Comparison of ENCODE assay signal across 8 cellular contexts in genomic region chr12:56117778-56118687, GRCh38. TPM values are rescaled to one million over a fixed set of nuclear protein-coding genes. Genes with fewer than 3 reads are reported as not detected.
DNase-seq lines count a peak whose midpoint lies in the region; ATAC-seq and TF ChIP-seq lines count a peak whose summit lies in the region.

A gene with protein sequence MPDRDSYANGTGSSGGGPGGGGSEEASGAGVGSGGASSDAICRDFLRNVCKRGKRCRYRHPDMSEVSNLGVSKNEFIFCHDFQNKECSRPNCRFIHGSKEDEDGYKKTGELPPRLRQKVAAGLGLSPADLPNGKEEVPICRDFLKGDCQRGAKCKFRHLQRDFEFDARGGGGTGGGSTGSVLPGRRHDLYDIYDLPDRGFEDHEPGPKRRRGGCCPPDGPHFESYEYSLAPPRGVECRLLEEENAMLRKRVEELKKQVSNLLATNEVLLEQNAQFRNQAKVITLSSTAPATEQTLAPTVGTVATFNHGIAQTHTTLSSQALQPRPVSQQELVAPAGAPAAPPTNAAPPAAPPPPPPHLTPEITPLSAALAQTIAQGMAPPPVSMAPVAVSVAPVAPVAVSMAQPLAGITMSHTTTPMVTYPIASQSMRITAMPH (plus strand): TSS chr12:56118266. CDS start chr12:56120563, 2,297 bp downstream.

- intact Hi-C loops in PC-9 (cut with micrococcal nuclease; ENCODE audit: unreplicated experiment) (loop anchor here (1.0 to 5.0 kb wide), 9 partner anchors 14 to 889 kb away; partner anchors contain the start of genes COQ10A, MYL6, PA2G4 and RAB5B), esophagus squamous epithelium (cut with DNase I) (no loop called here)

- in situ Hi-C loops in KBM-7 (cut with MboI; ENCODE audit: low pct_unique_long_range_greater_than_20kb, low sequenced_read_pairs) = no loop called here

- ATAC-seq in GM21717 (IDR thresholded peaks at IDR 0.05; ENCODE audit: unreplicated experiment) = peak; percentile 80

- no TSS peak for BruUV-seq in PC-9 (replicated peaks; lab: Mats Ljungman, UMichigan)

- 0 to 1% methylated on average over 13 to 22 of the region's 61 CpGs for WGBS in esophagus squamous epithelium, 2 donors

- CTCF ChIA-PET in PC-9 (lab: Charles Lee) = interaction anchor here (0.6 to 1.7 kb wide), 9 partner anchors 13 to 993 kb away, joined by 3 to 15 read pairs (median 5); partner anchors contain the start of genes PA2G4, SMARCC2 and STAT6

- H3K27me3 ChIP-seq in PC-9 (ENCODE audit: insufficient read depth, low read depth) (no peaks in the 10 kb centered on the region), esophagus squamous epithelium (no peaks in the 10 kb centered on the region)

- peak in 3 of 4 donors; percentile 80 to 93 (median 85) for TF ChIP-seq POLR2A in esophagus squamous epithelium (IDR thresholded peaks at IDR 0.05)

- peak within 1 kb of the TSS; percentile 96 for H3K27ac ChIP-seq in PC-9
- peak within 1 kb of the TSS; percentile 92 to 98 (median 94) for H3K27ac ChIP-seq in esophagus squamous epithelium

- POLR2A ChIA-PET in PC-9 (lab: Charles Lee; ENCODE audit: unreplicated experiment) = interaction anchor here (0.6 to 1.0 kb wide), 9 partner anchors 11 to 903 kb away, joined by 3 to 16 read pairs (median 4); partner anchors contain the start of genes RAB5B and RBMS2

- peaks cover 51% of the 10 kb centered on the region for H3F3A ChIP-seq in PC-9 (ENCODE audit: insufficient read depth, low read depth)

- H3K4me2 ChIP-seq in PC-9 = peak within 1 kb of the TSS; percentile 91

- H3K36me3 ChIP-seq in PC-9 (ENCODE audit: low read depth) (peaks cover 10% of the 10 kb centered on the region; the same call in 1 of the 2 replicates), esophagus squamous epithelium (peaks cover 4 to 33% (median 13%) of the 10 kb centered on the region in 3 donors)

- peaks cover 19% of the 10 kb centered on the region for H3K79me2 ChIP-seq in PC-9 (ENCODE audit: low read depth)

- H3K9me3 ChIP-seq in PC-9 (ENCODE audit: insufficient read depth, low read depth) (no peaks in the 10 kb centered on the region), esophagus squamous epithelium (no peaks in the 10 kb centered on the region)

- TF ChIP-seq CTCF in PC-9 (conservative IDR thresholded peaks at IDR 0.05) = peak; percentile 29; the same call in 1 of the 2 replicates
- peak; percentile 27 to 78 (median 59) for TF ChIP-seq CTCF in esophagus squamous epithelium (IDR thresholded peaks at IDR 0.05)

- no peaks in the 10 kb centered on the region for H4K20me1 ChIP-seq in PC-9 (ENCODE audit: insufficient read depth)

- peak; percentile 93 for DNase-seq in DMS79 (lab: John Stamatoyannopoulos, UW)
- DNase-seq in KBM-7 = peak; percentile 99
- DNase-seq in PC-9 = peak; percentile 99
- DNase-seq in activated T-cell treated with anti-CD3 and anti-CD28 coated beads, Interleukin-2, amount 50 U/mL, for 48 hours = peak; percentile 98
- DNase-seq in esophagus squamous epithelium (lab: John Stamatoyannopoulos, UW) = peak; percentile 90
- peak; percentile 99 for DNase-seq in myocyte (ENCODE audit: low read depth)
- peak; percentile 95 to 99 for DNase-seq in stimulated activated CD8-positive, alpha-beta memory T cell treated with anti-CD3 and anti-CD28 coated beads, Interleukin-7, amount 100 ng/mL, for 48 hours (ENCODE audit: extremely low read depth in 1 of 2, low read depth in 1 of 2)

- H3K4me1 ChIP-seq in PC-9 (replicated peaks; ENCODE audit: insufficient read depth) (peaks cover 26% of the 10 kb centered on the region), esophagus squamous epithelium (peaks cover 16 to 45% (median 24%) of the 10 kb centered on the region in 3 donors)

- H2AFZ ChIP-seq in PC-9 = peak within 1 kb of the TSS; percentile 71

- H3K9me2 ChIP-seq in PC-9 (ENCODE audit: insufficient read depth) = no peaks in the 10 kb centered on the region

- H3K4me3 ChIP-seq in PC-9 = peak within 1 kb of the TSS; percentile 98
- H3K4me3 ChIP-seq in esophagus squamous epithelium = peak within 1 kb of the TSS; percentile 46 to 76 (median 70)

RNA-seq across cellular contexts. Expression of the gene that starts here (rescaled TPM):
- total RNA-seq in PC-9 (2021) (4.4 and 6.5 TPM in 2 replicates), esophagus squamous epithelium (1 to 10 TPM; 1.5 to 3.8 (median 2.3) TPM), myocyte (4.9 and 5.5 TPM in 2 replicates)
- 5.7 TPM for polyA plus RNA-seq in myocyte (2012)

Comparison
In these comparisons a context has a peak if more than half of its experiments do, and no peak if none do; other contexts are left out.
1. Peak in every context shown above with its lines: DNase-seq, ATAC-seq, H3K4me3 ChIP-seq and H3K27ac ChIP-seq.